In genomic region chr2:48266698-48267097, GRCh38 we compare ENCODE assay signal across 23 cellular contexts.
"Had no signal": no experiment of that assay in that cellular context is flagged by ENCODE, and none has a peak within 500 bp of the region (broad histone marks: within the 10 kb centered on the region; RNA-seq: fewer than 3 reads in every experiment).

No MANE protein-coding gene starts in this region.

- H3K36me3 ChIP-seq: colonic mucosa, esophagus muscularis mucosa, gastroesophageal sphincter, heart left ventricle, left lung, lower lobe of right lung had no signal

- H3K79me2 ChIP-seq: hepatocyte had no signal

- H3K9me3 ChIP-seq: colonic mucosa, esophagus muscularis mucosa, gastroesophageal sphincter, heart left ventricle, left lung, lower lobe of right lung, mucosa of descending colon had no signal

- H3K27me3 ChIP-seq: colonic mucosa, dorsolateral prefrontal cortex, esophagus muscularis mucosa, foreskin keratinocyte, gastroesophageal sphincter, heart left ventricle, hepatocyte, left lung had no signal

- FAIRE-seq: endothelial cell of umbilical vein, frontal cortex, islet of Langerhans, keratinocyte had no signal

- DNase-seq: colonic mucosa; dermis blood vessel endothelial cell; dorsolateral prefrontal cortex; effector CD4-positive, alpha-beta T cell; effector memory CD4-positive, alpha-beta T cell; foreskin keratinocyte; heart left ventricle; hypothalamus; left cardiac atrium; left lung; left ventricle myocardium superior; lower lobe of right lung; mesenchymal stem cell; mucosa of descending colon; naive B cell had no signal

- H3K4me3 Mint-ChIP-seq: mesothelial cell of epicardium, naive B cell had no signal

- H3K4me1 ChIP-seq: colonic mucosa, esophagus muscularis mucosa, foreskin keratinocyte, gastroesophageal sphincter, lower lobe of right lung had no signal

- H3K4me3 ChIP-seq: colonic mucosa, dorsolateral prefrontal cortex, esophagus muscularis mucosa, gastroesophageal sphincter, heart left ventricle, hepatocyte, left lung, lower lobe of right lung, mucosa of descending colon had no signal

- H3K4me1 Mint-ChIP-seq: mesothelial cell of epicardium had no signal

- ATAC-seq: foreskin keratinocyte, gastroesophageal sphincter, heart left ventricle, left cardiac atrium, left lung, left ventricle myocardium superior, lower lobe of right lung, mucosa of descending colon had no signal

- H3K27ac Mint-ChIP-seq: mesothelial cell of epicardium, naive B cell had no signal

- H3K4me2 ChIP-seq: hepatocyte had no signal

- H3K27ac ChIP-seq: colonic mucosa, dorsolateral prefrontal cortex, esophagus muscularis mucosa, foreskin keratinocyte, gastroesophageal sphincter, heart left ventricle, hepatocyte, left lung, lower lobe of right lung had no signal

- H3K36me3 Mint-ChIP-seq: mesothelial cell of epicardium had no signal

- H2AFZ ChIP-seq: hepatocyte had no signal
